ENCODE assay signal across 1 cellular context in genomic region chr20:49630396-49630951, GRCh38.
TF ChIP-seq lines count a peak whose summit lies in the region.

No MANE protein-coding gene starts in this region.

TF ChIP-seq in HepG2, 621 proteins besides CTCF, POLR2A, EP300 and RAD21 (continued from another document):
- 0 out of 2 replicates have a peak, but pooled peaks have one; percentile 22 for TF ChIP-seq ZBTB26 (CRISPR knock-in tag; IDR thresholded peaks at IDR 0.05; ENCODE audit: borderline replicate concordance)
- TF ChIP-seq, protein P1, sequence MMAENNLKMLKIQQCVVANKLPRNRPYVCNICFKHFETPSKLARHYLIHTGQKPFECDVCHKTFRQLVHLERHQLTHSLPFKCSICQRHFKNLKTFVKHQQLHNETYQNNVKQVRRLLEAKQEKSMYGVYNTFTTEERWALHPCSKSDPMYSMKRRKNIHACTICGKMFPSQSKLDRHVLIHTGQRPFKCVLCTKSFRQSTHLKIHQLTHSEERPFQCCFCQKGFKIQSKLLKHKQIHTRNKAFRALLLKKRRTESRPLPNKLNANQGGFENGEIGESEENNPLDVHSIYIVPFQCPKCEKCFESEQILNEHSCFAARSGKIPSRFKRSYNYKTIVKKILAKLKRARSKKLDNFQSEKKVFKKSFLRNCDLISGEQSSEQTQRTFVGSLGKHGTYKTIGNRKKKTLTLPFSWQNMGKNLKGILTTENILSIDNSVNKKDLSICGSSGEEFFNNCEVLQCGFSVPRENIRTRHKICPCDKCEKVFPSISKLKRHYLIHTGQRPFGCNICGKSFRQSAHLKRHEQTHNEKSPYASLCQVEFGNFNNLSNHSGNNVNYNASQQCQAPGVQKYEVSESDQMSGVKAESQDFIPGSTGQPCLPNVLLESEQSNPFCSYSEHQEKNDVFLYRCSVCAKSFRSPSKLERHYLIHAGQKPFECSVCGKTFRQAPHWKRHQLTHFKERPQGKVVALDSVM (CRISPR knock-in tag; IDR thresholded peaks at IDR 0.05): peak; percentile 38; the same call in 1 of the 2 replicates
